8 cellular contexts compared by ENCODE assay signal in genomic region chr19:41887711-41888382, GRCh38. TPM values are rescaled to one million over a fixed set of nuclear protein-coding genes. Genes with fewer than 3 reads are reported as not detected.
DNase-seq lines count a peak whose midpoint lies in the region; ATAC-seq and TF ChIP-seq lines count a peak whose summit lies in the region.

No MANE protein-coding gene starts in this region.

- no peaks in the 10 kb centered on the region for H4K20me1 ChIP-seq in mammary epithelial cell (ENCODE audit: insufficient read depth, low read length)

- H3K4me3 Mint-ChIP-seq in natural killer cell treated with Interleukin-12 subunit alpha and Interleukin-12 subunit beta and Interleukin-15 and Interleukin-18, amount 100 ng/mL, for 72 hours: peak overlapping the region; percentile 97

- H3K27ac Mint-ChIP-seq in natural killer cell treated with Interleukin-12 subunit alpha and Interleukin-12 subunit beta and Interleukin-15 and Interleukin-18, amount 100 ng/mL, for 72 hours: peak overlapping the region; percentile 79 to 87

- H3K4me2 ChIP-seq in mammary epithelial cell (ENCODE audit: insufficient read depth, low read depth, low read length): peak overlapping the region; percentile 79

- H3K9me3 Mint-ChIP-seq in natural killer cell treated with Interleukin-12 subunit alpha and Interleukin-12 subunit beta and Interleukin-15 and Interleukin-18, amount 100 ng/mL, for 72 hours: no peaks in the 10 kb centered on the region

- DNase-seq in HK-2 (ENCODE audit: unreplicated experiment) (peak; percentile 92), mammary epithelial cell (peak; percentile 99), SHP77 treated with DMSO at 0.1 percent for 48 hours (lab: John Stamatoyannopoulos, UW) (no peak)
- peak; percentile 60 to 75 (median 68) for DNase-seq in activated CD4-positive, CD25-positive, alpha-beta regulatory T cell (lab: John Stamatoyannopoulos, UW)
- DNase-seq in natural killer cell treated with Interleukin-12 subunit alpha and Interleukin-12 subunit beta and Interleukin-15 and Interleukin-18, amount 100 ng/mL, for 72 hours (ENCODE audit: low spot score): peak; percentile 84

- peak overlapping the region; percentile 47 for H3K9ac ChIP-seq in mammary epithelial cell (ENCODE audit: insufficient read depth, low read length)

- peaks cover 6% of the 10 kb centered on the region for H3K36me3 Mint-ChIP-seq in natural killer cell treated with Interleukin-12 subunit alpha and Interleukin-12 subunit beta and Interleukin-15 and Interleukin-18, amount 100 ng/mL, for 72 hours

- H3K79me2 ChIP-seq in mammary epithelial cell (ENCODE audit: insufficient read depth, low read length): peaks cover 76% of the 10 kb centered on the region

- intact Hi-C loops in mammary epithelial cell (cut with micrococcal nuclease): loop anchor here (1.0 to 5.0 kb wide), 6 partner anchors 29 to 189 kb away; partner anchors contain the start of genes ERFL, RABAC1 and ZNF574

- peak overlapping the region; percentile 15 for H2AFZ ChIP-seq in mammary epithelial cell (ENCODE audit: low read depth, low read length)

- no peaks in the 10 kb centered on the region for H3K27me3 ChIP-seq in mammary epithelial cell (ENCODE audit: insufficient read depth, low read length)
- H3K27me3 ChIP-seq in thymus (ENCODE audit: control insufficient read depth, insufficient read depth): no peaks in the 10 kb centered on the region

- in situ Hi-C loops in mammary epithelial cell (cut with MboI; ENCODE audit: low sequenced_read_pairs in 2 of 2): no loop called here

- no peaks in the 10 kb centered on the region for H3K27me3 Mint-ChIP-seq in natural killer cell treated with Interleukin-12 subunit alpha and Interleukin-12 subunit beta and Interleukin-15 and Interleukin-18, amount 100 ng/mL, for 72 hours

- no TSS peak for BruUV-seq in mammary epithelial cell (replicated peaks; lab: Mats Ljungman, UMichigan)

- dilution Hi-C loops in mammary epithelial cell (cut with HindIII; ENCODE audit: low sequenced_read_pairs): no loop called here

- H3K27ac ChIP-seq in mammary epithelial cell (ENCODE audit: insufficient read depth, low read depth, low read length) (peak overlapping the region; percentile 80), thymus (ENCODE audit: low read depth) (peak overlapping the region; percentile 90)

- peaks cover 58 to 70% of the 10 kb centered on the region in 2 donors for H3K4me1 Mint-ChIP-seq in natural killer cell treated with Interleukin-12 subunit alpha and Interleukin-12 subunit beta and Interleukin-15 and Interleukin-18, amount 100 ng/mL, for 72 hours (ENCODE audit: low read depth in 2 of 2)

- 0% methylated on average over 7 of the region's 17 CpGs for WGBS in mammary epithelial cell (ENCODE audit: low coverage, missing lambda C conversion rate)
- WGBS in thymus: 9% methylated on average over 17 of the region's 17 CpGs

- H3K9me3 ChIP-seq in mammary epithelial cell (replicated peaks; ENCODE audit: insufficient read depth, low read length) (no peaks in the 10 kb centered on the region), thymus (ENCODE audit: control insufficient read depth) (no peaks in the 10 kb centered on the region)

- TF ChIP-seq CTCF in mammary epithelial cell (conservative IDR thresholded peaks at IDR 0.05 in 1 of 2, IDR thresholded peaks at IDR 0.05 in 1 of 2; ENCODE audit: extremely low read depth in 1 of 2, insufficient read depth in 1 of 2, low read depth in 1 of 2, low read length in 2 of 2): peak; percentile 24 to 80

- ATAC-seq in natural killer cell treated with Interleukin-12 subunit alpha and Interleukin-12 subunit beta and Interleukin-15 and Interleukin-18, amount 100 ng/mL, for 72 hours: peak; percentile 54 to 55
- ATAC-seq in GM21576 (IDR thresholded peaks at IDR 0.05; ENCODE audit: unreplicated experiment) (no peak), GM18870 (IDR thresholded peaks at IDR 0.05; ENCODE audit: unreplicated experiment) (no peak)

- CTCF ChIA-PET in mammary epithelial cell (lab: Charles Lee; ENCODE audit: low non-redundant PET): interaction anchor here (0.9 kb wide), 1 partner anchor 14 kb away, joined by 3 read pairs; no protein-coding TSS in a partner anchor

- H3K4me1 ChIP-seq in mammary epithelial cell (ENCODE audit: insufficient read depth, low read length) (peaks cover 41% of the 10 kb centered on the region), thymus (ENCODE audit: control insufficient read depth, insufficient read depth, low read length) (peaks cover 25% of the 10 kb centered on the region)

- H3K4me3 ChIP-seq in mammary epithelial cell (replicated peaks in 1 of 3; ENCODE audit: insufficient read depth in 1 of 3, low read depth in 2 of 3, low read length in 3 of 3) (peak overlapping the region; percentile 3 to 14 (median 11)), thymus (ENCODE audit: low read length) (peak overlapping the region; percentile 55)

- H3K36me3 ChIP-seq in mammary epithelial cell (ENCODE audit: insufficient read depth, low read length): peaks cover 13% of the 10 kb centered on the region
- H3K36me3 ChIP-seq in thymus (ENCODE audit: control insufficient read depth, insufficient read depth): peaks cover 41% of the 10 kb centered on the region

RNA-seq across cellular contexts. Expression of gene ARHGEF1, which starts 4.9 kb away (rescaled TPM):
- 100 to 1,000 TPM in 1 of 2 donors, 10 to 100 TPM in 1; 45.5 to 121 TPM for total RNA-seq in mammary epithelial cell
- 76.4 TPM for polyA plus RNA-seq in mammary epithelial cell
- 53.0 TPM for polyA minus RNA-seq in mammary epithelial cell
- 100 to 1,000 TPM; 321 to 444 TPM for total RNA-seq in natural killer cell treated with Interleukin-12 subunit alpha and Interleukin-12 subunit beta and Interleukin-15 and Interleukin-18, amount 100 ng/mL, for 72 hours
- polyA plus RNA-seq in thymus: 630 TPM

RNA-seq across cellular contexts. Expression of gene CD79A, which starts 10.8 kb away (rescaled TPM):
- total RNA-seq in mammary epithelial cell: under 1 TPM in 1 of 2 donors, not detected in 1; 0.40 TPM
- polyA plus RNA-seq in mammary epithelial cell (0.08 TPM), thymus (74.4 TPM)
- polyA minus RNA-seq in mammary epithelial cell: not detected
- total RNA-seq in natural killer cell treated with Interleukin-12 subunit alpha and Interleukin-12 subunit beta and Interleukin-15 and Interleukin-18, amount 100 ng/mL, for 72 hours: 1 to 10 TPM in 1 of 2 donors, under 1 TPM in 1; 0.93 to 1.8 TPM

RNA-seq across cellular contexts. Expression of gene RPS19, which starts 27.8 kb away (rescaled TPM):
- 1,000 to 10,000 TPM in 1 of 2 donors, 100 to 1,000 TPM in 1; 530 to 2,153 TPM for total RNA-seq in mammary epithelial cell
- polyA plus RNA-seq in mammary epithelial cell: 3,946 TPM
- 789 TPM for polyA minus RNA-seq in mammary epithelial cell
- 1,000 to 10,000 TPM; 1,532 to 1,595 TPM for total RNA-seq in natural killer cell treated with Interleukin-12 subunit alpha and Interleukin-12 subunit beta and Interleukin-15 and Interleukin-18, amount 100 ng/mL, for 72 hours
- polyA plus RNA-seq in thymus: 3,799 TPM

RNA-seq across cellular contexts. Expression of gene ERFL, which starts 40.4 kb away (rescaled TPM):
- total RNA-seq in mammary epithelial cell: not detected
- polyA plus RNA-seq in mammary epithelial cell (0.03 TPM), thymus (3.5 TPM)
- not detected for polyA minus RNA-seq in mammary epithelial cell
- under 1 TPM; 0.67 TPM for total RNA-seq in natural killer cell treated with Interleukin-12 subunit alpha and Interleukin-12 subunit beta and Interleukin-15 and Interleukin-18, amount 100 ng/mL, for 72 hours

RNA-seq across cellular contexts. Expression of gene DMRTC2, which starts 43.0 kb away (rescaled TPM):
- total RNA-seq in mammary epithelial cell: not detected
- polyA plus RNA-seq in mammary epithelial cell (not detected), thymus (0.07 TPM)
- polyA minus RNA-seq in mammary epithelial cell: not detected
- not detected for total RNA-seq in natural killer cell treated with Interleukin-12 subunit alpha and Interleukin-12 subunit beta and Interleukin-15 and Interleukin-18, amount 100 ng/mL, for 72 hours

Comparison
In these comparisons a context has a peak if more than half of its experiments do, and no peak if none do; other contexts are left out.
1. ATAC-seq: peak in natural killer cell treated with Interleukin-12 subunit alpha and Interleukin-12 subunit beta and Interleukin-15 and Interleukin-18, amount 100 ng/mL, for 72 hours (2 of 2); none in GM21576 (single experiment) and GM18870 (single experiment).